ENCODE assay signal across 8 cellular contexts in the genomic region with DNA sequence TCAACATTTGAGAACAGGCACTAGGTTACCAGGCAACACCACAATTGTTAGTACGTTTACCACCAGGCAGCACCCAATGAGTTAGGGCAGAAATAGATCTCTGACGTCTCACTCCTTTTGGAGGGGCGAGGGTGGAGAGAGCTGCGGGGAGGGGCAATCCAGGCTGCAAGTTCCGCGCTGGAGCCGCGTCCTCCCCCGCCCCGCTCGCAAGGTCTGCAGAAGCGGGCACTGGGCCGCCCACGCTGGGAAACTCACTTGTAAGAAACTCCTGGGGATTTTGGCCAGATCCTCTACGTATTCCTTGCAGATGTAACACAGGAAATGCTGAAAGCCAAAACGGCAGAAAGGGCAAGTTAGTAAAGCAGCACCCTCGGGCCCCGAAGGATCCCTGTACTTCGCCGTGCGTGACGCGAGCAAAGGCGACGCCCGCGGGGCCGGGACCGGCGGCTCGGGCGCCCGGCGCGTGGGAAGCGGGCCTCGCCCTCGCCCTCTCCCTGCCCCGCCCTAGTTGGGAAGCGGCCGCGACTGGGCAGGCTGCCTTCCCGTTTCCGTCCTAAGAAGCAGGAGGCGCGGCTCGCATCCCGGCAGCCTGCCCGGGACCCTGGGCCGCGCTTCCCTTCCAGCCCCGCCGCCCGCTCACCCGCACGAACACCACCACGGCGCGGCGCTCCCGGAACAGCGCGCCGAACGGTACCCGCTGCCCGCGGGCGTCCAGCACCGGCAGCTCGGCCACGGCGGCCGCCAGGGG. TPM values are rescaled to one million over a fixed set of nuclear protein-coding genes. Genes with fewer than 3 reads are reported as not detected.
DNase-seq lines count a peak whose midpoint lies in the region; ATAC-seq and TF ChIP-seq lines count a peak whose summit lies in the region.

No MANE protein-coding gene starts in this region.

- H3F3A ChIP-seq in neural cell (ENCODE audit: insufficient read depth, low read length, poor library complexity, severe bottlenecking), result no peaks in the 10 kb centered on the region

- peak; percentile 74 to 91 (median 88) for DNase-seq in CD8-positive, alpha-beta memory T cell
- peak; percentile 71 for DNase-seq in RWPE2 (ENCODE audit: low spot score)
- peak; percentile 64 for DNase-seq in activated gamma-delta T cell treated with Interleukin-2 at 50 U/mL for 16 hours
- peak; percentile 71 to 89 for DNase-seq in foreskin fibroblast
- DNase-seq in stimulated activated naive CD8-positive, alpha-beta T cell treated with anti-CD3 and anti-CD28 coated beads, Interleukin-15, Interleukin-2, amounts not matched to agents 100 U/mL and 50 U/mL, for 24 hours, result peak; percentile 74

- POLR2A ChIA-PET in CD8-positive, alpha-beta memory T cell (lab: Charles Lee), result interaction anchor here (1.5 kb wide), 1 partner anchor 88 kb away, joined by 7 read pairs; no protein-coding TSS in a partner anchor

- peak overlapping the region; percentile 61 for H3K4me3 ChIP-seq in CD8-positive, alpha-beta memory T cell (ENCODE audit: low read length)
- H3K4me3 ChIP-seq in RWPE2 (ENCODE audit: severe bottlenecking) (peak overlapping the region; percentile 68), foreskin fibroblast (ENCODE audit: low read depth in 1 of 2, low read length in 2 of 2) (peak overlapping the region; percentile 67 to 81), neural cell (ENCODE audit: low read length) (peak overlapping the region; percentile 58)

- peak; percentile 32 for TF ChIP-seq RAD21 in neural cell (conservative IDR thresholded peaks at IDR 0.05)

- peaks cover 8% of the 10 kb centered on the region for H3K4me1 ChIP-seq in CD8-positive, alpha-beta memory T cell (ENCODE audit: insufficient read depth, low read length)
- H3K4me1 ChIP-seq in RWPE2 (ENCODE audit: insufficient read depth, poor library complexity, severe bottlenecking), result peaks cover 4% of the 10 kb centered on the region

- peak overlapping the region; percentile 94 to 99 (median 98) for H3K27ac Mint-ChIP-seq in CD8-positive, alpha-beta memory T cell
- H3K27ac Mint-ChIP-seq in IgD-negative memory B cell, result peak overlapping the region; percentile 92 to 100 (median 94)

- TF ChIP-seq CTCF in RWPE2 (IDR thresholded peaks at IDR 0.05; ENCODE audit: poor library complexity, severe bottlenecking), result peak; percentile 31
- no peak for TF ChIP-seq CTCF in foreskin fibroblast (IDR thresholded peaks at IDR 0.05; ENCODE audit: low read depth, low read length)
- TF ChIP-seq CTCF in neural cell (IDR thresholded peaks at IDR 0.05; ENCODE audit: poor library complexity, severe bottlenecking), result peak; percentile 45

- H3K9me2 ChIP-seq in neural cell (ENCODE audit: insufficient read depth, low read length), result no peaks in the 10 kb centered on the region

- no peaks in the 10 kb centered on the region for H3K27me3 ChIP-seq in CD8-positive, alpha-beta memory T cell (ENCODE audit: insufficient read depth, low read length, poor library complexity, severe bottlenecking)
- H3K27me3 ChIP-seq in RWPE2 (ENCODE audit: insufficient read depth, poor library complexity, severe bottlenecking) (no peaks in the 10 kb centered on the region), neural cell (ENCODE audit: insufficient read depth, low read depth, low read length) (peaks cover 16% of the 10 kb centered on the region)

- H3K9ac ChIP-seq in neural cell (ENCODE audit: low read length), result peak overlapping the region; percentile 9

- no peaks in the 10 kb centered on the region for H3K9me3 ChIP-seq in CD8-positive, alpha-beta memory T cell (ENCODE audit: low read length)
- H3K9me3 ChIP-seq in RWPE2 (ENCODE audit: severe bottlenecking) (no peaks in the 10 kb centered on the region), neural cell (ENCODE audit: low read length) (no peaks in the 10 kb centered on the region)

- H3K27me3 Mint-ChIP-seq in CD8-positive, alpha-beta memory T cell, result peaks cover 0 to 2% of the 10 kb centered on the region in 2 donors
- H3K27me3 Mint-ChIP-seq in IgD-negative memory B cell, result no peaks in the 10 kb centered on the region

- H3K36me3 Mint-ChIP-seq in CD8-positive, alpha-beta memory T cell, result peaks cover 0 to 28% (median 8%) of the 10 kb centered on the region in 3 donors
- H3K36me3 Mint-ChIP-seq in IgD-negative memory B cell, result peaks cover 6% of the 10 kb centered on the region

- H3K4me1 Mint-ChIP-seq in CD8-positive, alpha-beta memory T cell, result peaks cover 21 to 30% (median 30%) of the 10 kb centered on the region in 3 donors
- H3K4me1 Mint-ChIP-seq in IgD-negative memory B cell, result peaks cover 13 to 19% (median 14%) of the 10 kb centered on the region in 3 donors

- H3K9me3 Mint-ChIP-seq in CD8-positive, alpha-beta memory T cell, result no peaks in the 10 kb centered on the region
- H3K9me3 Mint-ChIP-seq in IgD-negative memory B cell, result no peaks in the 10 kb centered on the region

- no peak overlapping the region for H2AFZ ChIP-seq in neural cell (ENCODE audit: low read depth, low read length)

- no peak overlapping the region for H3K4me2 ChIP-seq in neural cell (ENCODE audit: low read length)

- peak overlapping the region; percentile 92 to 98 (median 95) for H3K4me3 Mint-ChIP-seq in CD8-positive, alpha-beta memory T cell
- peak overlapping the region; percentile 91 to 98 (median 96) for H3K4me3 Mint-ChIP-seq in IgD-negative memory B cell

- no peaks in the 10 kb centered on the region for H4K20me1 ChIP-seq in neural cell (ENCODE audit: insufficient read depth)

- CTCF ChIA-PET in CD8-positive, alpha-beta memory T cell (lab: Charles Lee), result interaction anchor here (0.7 to 3.1 kb wide), 2 partner anchors 12 to 88 kb away, joined by 3 to 10 read pairs; no protein-coding TSS in a partner anchor

- peak overlapping the region; percentile 85 for H3K27ac ChIP-seq in CD8-positive, alpha-beta memory T cell (ENCODE audit: low read depth, low read length)
- peak overlapping the region; percentile 88 for H3K27ac ChIP-seq in RWPE2 (ENCODE audit: poor library complexity, severe bottlenecking)
- H3K27ac ChIP-seq in neural cell (ENCODE audit: low read length), result no peak overlapping the region

- TF ChIP-seq EP300 in neural cell (conservative IDR thresholded peaks at IDR 0.05; ENCODE audit: poor library complexity, severe bottlenecking), result no peak

- ATAC-seq in GM21390 (IDR thresholded peaks at IDR 0.05; ENCODE audit: unreplicated experiment) (peak; percentile 53), RWPE2 (ENCODE audit: low read depth) (peak; percentile 69)
- ATAC-seq in stimulated activated naive CD8-positive, alpha-beta T cell treated with anti-CD3 and anti-CD28 coated beads, Interleukin-15, Interleukin-2, amounts not matched to agents 100 U/mL and 50 U/mL, for 24 hours, result peak; percentile 75

- no peaks in the 10 kb centered on the region for H3K79me2 ChIP-seq in neural cell (replicated peaks; ENCODE audit: insufficient read depth, low read length)

- peaks cover 4% of the 10 kb centered on the region for H3K36me3 ChIP-seq in CD8-positive, alpha-beta memory T cell (ENCODE audit: insufficient read depth, low read length)
- H3K36me3 ChIP-seq in RWPE2 (ENCODE audit: low read depth), result peaks cover 22% of the 10 kb centered on the region
- no peaks in the 10 kb centered on the region for H3K36me3 ChIP-seq in neural cell (ENCODE audit: insufficient read depth, low read length)

TF ChIP-seq in neural cell, 6 proteins besides CTCF, POLR2A, EP300 and RAD21:
- TF ChIP-seq, protein P1, sequence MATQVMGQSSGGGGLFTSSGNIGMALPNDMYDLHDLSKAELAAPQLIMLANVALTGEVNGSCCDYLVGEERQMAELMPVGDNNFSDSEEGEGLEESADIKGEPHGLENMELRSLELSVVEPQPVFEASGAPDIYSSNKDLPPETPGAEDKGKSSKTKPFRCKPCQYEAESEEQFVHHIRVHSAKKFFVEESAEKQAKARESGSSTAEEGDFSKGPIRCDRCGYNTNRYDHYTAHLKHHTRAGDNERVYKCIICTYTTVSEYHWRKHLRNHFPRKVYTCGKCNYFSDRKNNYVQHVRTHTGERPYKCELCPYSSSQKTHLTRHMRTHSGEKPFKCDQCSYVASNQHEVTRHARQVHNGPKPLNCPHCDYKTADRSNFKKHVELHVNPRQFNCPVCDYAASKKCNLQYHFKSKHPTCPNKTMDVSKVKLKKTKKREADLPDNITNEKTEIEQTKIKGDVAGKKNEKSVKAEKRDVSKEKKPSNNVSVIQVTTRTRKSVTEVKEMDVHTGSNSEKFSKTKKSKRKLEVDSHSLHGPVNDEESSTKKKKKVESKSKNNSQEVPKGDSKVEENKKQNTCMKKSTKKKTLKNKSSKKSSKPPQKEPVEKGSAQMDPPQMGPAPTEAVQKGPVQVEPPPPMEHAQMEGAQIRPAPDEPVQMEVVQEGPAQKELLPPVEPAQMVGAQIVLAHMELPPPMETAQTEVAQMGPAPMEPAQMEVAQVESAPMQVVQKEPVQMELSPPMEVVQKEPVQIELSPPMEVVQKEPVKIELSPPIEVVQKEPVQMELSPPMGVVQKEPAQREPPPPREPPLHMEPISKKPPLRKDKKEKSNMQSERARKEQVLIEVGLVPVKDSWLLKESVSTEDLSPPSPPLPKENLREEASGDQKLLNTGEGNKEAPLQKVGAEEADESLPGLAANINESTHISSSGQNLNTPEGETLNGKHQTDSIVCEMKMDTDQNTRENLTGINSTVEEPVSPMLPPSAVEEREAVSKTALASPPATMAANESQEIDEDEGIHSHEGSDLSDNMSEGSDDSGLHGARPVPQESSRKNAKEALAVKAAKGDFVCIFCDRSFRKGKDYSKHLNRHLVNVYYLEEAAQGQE (IDR thresholded peaks at IDR 0.05; ENCODE audit: borderline replicate concordance), result no peak
- TF ChIP-seq MXI1 (conservative IDR thresholded peaks at IDR 0.05; ENCODE audit: poor library complexity, severe bottlenecking) (no peak), SMC3 (conservative IDR thresholded peaks at IDR 0.05; ENCODE audit: poor library complexity) (peak; percentile 36)
TF ChIP-seq in neural cell: peak in this region for 1.

RNA-seq across cellular contexts. Expression of a gene that starts 0.5 kb away (rescaled TPM):
- 10 to 100 TPM; 12.0 to 15.2 TPM for total RNA-seq in CD8-positive, alpha-beta memory T cell
- polyA plus RNA-seq in CD8-positive, alpha-beta memory T cell, result 9.3 TPM
- 9.6 TPM for polyA plus RNA-seq in IgD-negative memory B cell
- polyA plus RNA-seq in neural cell, result 0.12 and 0.14 TPM in 2 replicates
- polyA minus RNA-seq in neural cell, result 0.23 and 0.24 TPM in 2 replicates

RNA-seq across cellular contexts. Expression of a gene that starts 35.0 kb away (rescaled TPM):
- total RNA-seq in CD8-positive, alpha-beta memory T cell, result 1 to 10 TPM; 4.6 to 6.3 TPM
- polyA plus RNA-seq in CD8-positive, alpha-beta memory T cell, result 8.2 TPM
- polyA plus RNA-seq in IgD-negative memory B cell (8.3 TPM), neural cell (5.8 and 7.0 TPM in 2 replicates)
- 34.4 and 42.4 TPM in 2 replicates for polyA minus RNA-seq in neural cell
